8 cellular contexts compared by ENCODE assay signal in the genomic region with DNA sequence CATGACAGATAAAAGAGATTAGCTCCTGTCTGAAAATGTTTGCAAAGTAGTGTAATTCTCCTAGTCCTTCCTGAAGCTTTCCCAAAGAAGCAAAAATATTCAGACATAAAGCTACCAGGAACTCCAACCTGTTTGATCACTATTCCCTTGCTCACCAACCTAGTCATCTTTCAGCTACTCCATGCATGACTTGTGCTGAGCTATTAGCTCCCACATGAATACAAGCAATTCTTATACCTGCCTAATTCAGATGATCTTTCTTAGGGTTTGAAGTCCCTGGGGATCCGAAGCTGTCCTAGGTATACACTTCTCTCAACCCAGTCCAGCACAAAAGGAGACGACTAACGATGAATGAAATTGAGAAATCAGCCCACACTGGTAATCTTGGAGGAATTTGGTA. TPM values are rescaled to one million over a fixed set of nuclear protein-coding genes. Genes with fewer than 3 reads are reported as not detected.
DNase-seq lines count a peak whose midpoint lies in the region; ATAC-seq, FAIRE-seq and TF ChIP-seq lines count a peak whose summit lies in the region.

No MANE protein-coding gene starts in this region.

- ATAC-seq in GM18498 (IDR thresholded peaks at IDR 0.05; ENCODE audit: unreplicated experiment), result no peak
- no peak for ATAC-seq in HG02763 (IDR thresholded peaks at IDR 0.05; ENCODE audit: unreplicated experiment)

- no peaks in the 10 kb centered on the region for H3K9me3 ChIP-seq in adipocyte (ENCODE audit: control insufficient read depth, low read length)
- H3K9me3 ChIP-seq in kidney (ENCODE audit: control insufficient read depth in 1 of 2, low read length in 2 of 2), result no peaks in the 10 kb centered on the region
- no peaks in the 10 kb centered on the region for H3K9me3 ChIP-seq in subcutaneous abdominal adipose tissue (ENCODE audit: control insufficient read depth in 5 of 5, low read length in 5 of 5)

- DNase-seq in ACHN (peak; percentile 80), HPDE6-E6E7 (ENCODE audit: extremely low spot score) (peak; percentile 70), adipocyte (ENCODE audit: low read depth) (peak; percentile 28), kidney (no peak), middle frontal gyrus (ENCODE audit: extremely low spot score, low spot score) (no peak)

- peaks cover 16% of the 10 kb centered on the region for H3K4me1 ChIP-seq in adipocyte (ENCODE audit: control insufficient read depth, insufficient read depth, low read length)
- peaks cover 2 to 4% of the 10 kb centered on the region in 2 donors for H3K4me1 ChIP-seq in kidney (ENCODE audit: control insufficient read depth in 1 of 2, insufficient read depth in 1 of 2, low read depth in 1 of 2, low read length in 2 of 2)
- peaks cover 4 to 18% (median 16%) of the 10 kb centered on the region in 5 donors for H3K4me1 ChIP-seq in subcutaneous abdominal adipose tissue (ENCODE audit: control insufficient read depth in 5 of 5, insufficient read depth in 5 of 5, low read length in 5 of 5)

- H3K27me3 ChIP-seq in adipocyte (replicated peaks; ENCODE audit: control insufficient read depth, insufficient read depth, low read length), result no peaks in the 10 kb centered on the region
- no peaks in the 10 kb centered on the region for H3K27me3 ChIP-seq in subcutaneous abdominal adipose tissue (ENCODE audit: control insufficient read depth in 5 of 5, insufficient read depth in 4 of 5, low read length in 5 of 5)

- H3K4me3 ChIP-seq in adipocyte (ENCODE audit: low read length), result peak overlapping the region; percentile 97
- H3K4me3 ChIP-seq in kidney (ENCODE audit: low read length in 2 of 2), result peak overlapping the region; percentile 90 to 96
- H3K4me3 ChIP-seq in subcutaneous abdominal adipose tissue (ENCODE audit: low read depth in 1 of 5, low read length in 5 of 5), result peak overlapping the region; percentile 67 to 84 (median 75)

- in situ Hi-C loops in ACHN (cut with HindIII; ENCODE audit: low pct_ligation_motif_present, low pct_unique_long_range_greater_than_20kb, low sequenced_read_pairs), result no loop called here

- H3K36me3 ChIP-seq in adipocyte (ENCODE audit: control insufficient read depth, insufficient read depth, low read length, severe bottlenecking), result no peaks in the 10 kb centered on the region
- no peaks in the 10 kb centered on the region for H3K36me3 ChIP-seq in kidney (ENCODE audit: control insufficient read depth in 1 of 2, insufficient read depth in 2 of 2, low read length in 2 of 2)
- H3K36me3 ChIP-seq in subcutaneous abdominal adipose tissue (ENCODE audit: control insufficient read depth in 5 of 5, insufficient read depth in 5 of 5, low read length in 5 of 5), result no peaks in the 10 kb centered on the region

- FAIRE-seq in kidney (lab: Jason Lieb, UNC), result no peak

- H3K27ac ChIP-seq in kidney (ENCODE audit: low read depth in 2 of 2, low read length in 2 of 2) (peak overlapping the region; percentile 97 to 98), subcutaneous abdominal adipose tissue (ENCODE audit: low read depth, low read length) (peak overlapping the region; percentile 96)

- intact Hi-C loops in kidney (cut with DNase I), result no loop called here

- H3K9ac ChIP-seq in adipocyte (ENCODE audit: low read length) (peak overlapping the region; percentile 96), kidney (ENCODE audit: low read length in 2 of 2) (peak overlapping the region; percentile 93 to 100), subcutaneous abdominal adipose tissue (ENCODE audit: low read length in 5 of 5) (peak overlapping the region; percentile 75 to 98 (median 88))

- TF ChIP-seq CTCF in kidney (IDR thresholded peaks at IDR 0.05; ENCODE audit: borderline replicate concordance, extremely low read depth, insufficient read depth), result no peak

RNA-seq across cellular contexts. Expression of gene PTGR2, which starts 0.7 kb away (rescaled TPM):
- total RNA-seq in kidney, result 20.5 TPM
- 24.4 TPM for polyA plus RNA-seq in kidney (ENCODE audit: insufficient read depth, low read depth, low replicate concordance)

RNA-seq across cellular contexts. Expression of gene ZNF410, which starts 35.7 kb away (rescaled TPM):
- total RNA-seq in kidney, result 43.2 TPM
- 35.8 TPM for polyA plus RNA-seq in kidney (ENCODE audit: insufficient read depth, low read depth, low replicate concordance)

Comparison
In these comparisons a context has a peak if more than half of its experiments do, and no peak if none do; other contexts are left out.
1. DNase-seq: peak in ACHN (single experiment), HPDE6-E6E7 (single experiment) and adipocyte (single experiment); none in kidney (single experiment) and middle frontal gyrus (single experiment).
2. Peak in every context shown above with its lines, with median percentiles within 50 percentile points of each other: H3K4me3 ChIP-seq and H3K9ac ChIP-seq.